18 cellular contexts compared by ENCODE assay signal in the genomic region with DNA sequence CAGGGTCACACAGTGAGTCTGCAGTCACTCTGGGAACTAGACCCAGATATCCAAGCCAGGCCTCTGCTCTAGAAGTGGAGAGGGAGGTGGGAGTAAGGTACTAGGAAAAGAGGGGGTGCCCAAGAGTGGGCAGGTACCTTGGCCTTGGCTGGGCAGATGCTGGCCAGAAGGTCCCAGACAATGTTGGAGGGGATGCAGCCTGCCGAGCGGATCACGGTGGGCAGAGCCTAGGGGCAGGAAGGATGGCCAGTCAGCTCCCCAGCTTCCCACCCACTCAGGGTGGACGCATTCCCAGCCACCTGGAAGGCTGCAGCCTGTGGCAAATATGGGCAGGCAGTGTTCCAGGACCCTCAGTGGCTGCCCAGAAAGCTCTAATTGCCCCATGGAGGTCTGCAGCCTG. TPM values are rescaled to one million over a fixed set of nuclear protein-coding genes. Genes with fewer than 3 reads are reported as not detected.
"Had no signal": no experiment of that assay in that cellular context is flagged by ENCODE, and none has a peak within 500 bp of the region (broad histone marks: within the 10 kb centered on the region; RNA-seq: fewer than 3 reads in every experiment).

No MANE protein-coding gene starts in this region.

- H3K27ac ChIP-seq: adrenal gland, ovary, thoracic aorta had no signal

- H3K27ac Mint-ChIP-seq: activated CD8-positive, alpha-beta T cell treated with anti-CD3 and anti-CD28 coated beads for 36 hours; endodermal cell; memory B cell; stimulated activated naive CD8-positive, alpha-beta T cell treated with anti-CD3 and anti-CD28 coated beads, Interleukin-15, amount 100 ng/mL, for 72 hours; T-cell had no signal

- H3K9me3 ChIP-seq: adrenal gland, ovary, thoracic aorta had no signal

- H3K9me3 Mint-ChIP-seq: activated CD8-positive, alpha-beta T cell treated with anti-CD3 and anti-CD28 coated beads for 36 hours; endodermal cell; memory B cell; stimulated activated naive CD8-positive, alpha-beta T cell treated with anti-CD3 and anti-CD28 coated beads, Interleukin-15, amount 100 ng/mL, for 72 hours; T-cell had no signal

- DNase-seq: activated CD4-positive, alpha-beta T cell treated with anti-CD3 and anti-CD28 coated beads for 4 hours; activated CD8-positive, alpha-beta T cell treated with anti-CD3 and anti-CD28 coated beads for 36 hours; activated gamma-delta T cell treated with Interleukin-2 at 50 U/mL for 16 hours; activated T-cell treated with anti-CD3 and anti-CD28 coated beads for 4 hours; central memory CD4-positive, alpha-beta T cell; erythroblast; stimulated activated CD4-positive, alpha-beta T cell treated with anti-CD3 and anti-CD28 coated beads, Interleukin-4, amount 100 ng/mL, for 4 hours; stimulated activated naive CD8-positive, alpha-beta T cell treated with anti-CD3 and anti-CD28 coated beads, Interleukin-15, amount 100 ng/mL, for 72 hours; T-cell; T1000 had no signal

- H3K27me3 ChIP-seq: adrenal gland, ovary had no signal

- H3K4me3 Mint-ChIP-seq: activated CD8-positive, alpha-beta T cell treated with anti-CD3 and anti-CD28 coated beads for 36 hours; endodermal cell; memory B cell; stimulated activated naive CD8-positive, alpha-beta T cell treated with anti-CD3 and anti-CD28 coated beads, Interleukin-15, amount 100 ng/mL, for 72 hours; T-cell had no signal

- H3K27me3 Mint-ChIP-seq: activated CD8-positive, alpha-beta T cell treated with anti-CD3 and anti-CD28 coated beads for 36 hours; stimulated activated naive CD8-positive, alpha-beta T cell treated with anti-CD3 and anti-CD28 coated beads, Interleukin-15, amount 100 ng/mL, for 72 hours had no signal

- H3K36me3 Mint-ChIP-seq: memory B cell, T-cell had no signal

- H3K36me3 ChIP-seq: adrenal gland, ovary, thoracic aorta had no signal

- H3K4me3 ChIP-seq: adrenal gland, ovary, thoracic aorta had no signal

- ATAC-seq: activated CD8-positive, alpha-beta T cell treated with anti-CD3 and anti-CD28 coated beads for 36 hours; left lobe of liver; stimulated activated naive CD8-positive, alpha-beta T cell treated with anti-CD3 and anti-CD28 coated beads, Interleukin-15, amount 100 ng/mL, for 72 hours; T-cell had no signal

- H3K4me1 ChIP-seq: adrenal gland had no signal

RNA-seq across cellular contexts. Expression of gene SPOCD1, which starts 23.3 kb away (rescaled TPM):
- total RNA-seq: activated CD8-positive, alpha-beta T cell treated with anti-CD3 and anti-CD28 coated beads for 36 hours; skeletal muscle tissue; T-cell had no signal
- polyA plus RNA-seq: neural cell had no signal

RNA-seq across cellular contexts. Expression of gene ADGRB2, which starts 28.4 kb away (rescaled TPM):
- total RNA-seq: left lobe of liver had no signal
